ENCODE assay signal across 21 cellular contexts in genomic region chr18:79470547-79470946, GRCh38.
DNase-seq lines count a peak whose midpoint lies in the region; ATAC-seq and TF ChIP-seq lines count a peak whose summit lies in the region.
"Had no signal": no experiment of that assay in that cellular context is flagged by ENCODE, and none has a peak within 500 bp of the region (broad histone marks: within the 10 kb centered on the region; RNA-seq: fewer than 3 reads in every experiment).

No MANE protein-coding gene starts in this region.

- H4K20me1 ChIP-seq in BLaER1 (no peaks in the 10 kb centered on the region), GM23338 (replicated peaks; ENCODE audit: insufficient read depth) (no peaks in the 10 kb centered on the region)

- H3K27me3 Mint-ChIP-seq in GM23338 (ENCODE audit: insufficient read depth, low read depth, poor library complexity): no peaks in the 10 kb centered on the region
- no peaks in the 10 kb centered on the region for H3K27me3 Mint-ChIP-seq in endodermal cell (ENCODE audit: insufficient read depth)
- H3K27me3 Mint-ChIP-seq: CD4-positive, CD25-positive, alpha-beta regulatory T cell had no signal

- ATAC-seq in GM23338: peak; percentile 34
- ATAC-seq in HG03520 (IDR thresholded peaks at IDR 0.05; ENCODE audit: unreplicated experiment): no peak
- ATAC-seq: GM12878, HCT116, K562 had no signal

- no peaks in the 10 kb centered on the region for H3K9me2 ChIP-seq in GM23338 (ENCODE audit: insufficient read depth)

- H3K4me1 Mint-ChIP-seq in GM23338: peaks cover 17% of the 10 kb centered on the region
- H3K4me1 Mint-ChIP-seq in endodermal cell: no peaks in the 10 kb centered on the region

- H3K36me3 Mint-ChIP-seq in GM23338 (ENCODE audit: low read depth) (peaks cover 2% of the 10 kb centered on the region; the same call in 1 of the 3 replicates), endodermal cell (ENCODE audit: low read depth) (peaks cover 37% of the 10 kb centered on the region)

- no peak for DNase-seq in GM23338 (ENCODE audit: low spot score)
- peak; percentile 66 for DNase-seq in endodermal cell
- peak; percentile 32 for DNase-seq in stimulated activated CD8-positive, alpha-beta memory T cell treated with anti-CD3 and anti-CD28 coated beads, Interleukin-4, amount 100 ng/mL, for 48 hours
- no peak for DNase-seq in NK-92 (lab: John Stamatoyannopoulos, UW; ENCODE audit: unreplicated experiment)
- DNase-seq in NCI-H524 (lab: John Stamatoyannopoulos, UW): no peak
- DNase-seq: Caco-2; CD4-positive, CD25-positive, alpha-beta regulatory T cell; GF-D8; GM23248; NCI-H2081; NCI-H2171 treated with DMSO at 0.1 percent for 48 hours; NCI-H446 treated with DMSO at 0.1 percent for 48 hours; NCI-H748 treated with DMSO at 0.1 percent for 48 hours; OCI-M1; SHP77 had no signal

- TF ChIP-seq CTCF in GM23338 (conservative IDR thresholded peaks at IDR 0.05; ENCODE audit: low read depth in 2 of 2) (no peak), endodermal cell (conservative IDR thresholded peaks at IDR 0.05) (no peak)

- H2AFZ ChIP-seq in GM23338: no peak overlapping the region; the same call in 1 of the 2 replicates
- H2AFZ ChIP-seq: GM23248 had no signal

- H3K9me3 Mint-ChIP-seq in GM23338 (no peaks in the 10 kb centered on the region; the same call in 2 of the 3 replicates), endodermal cell (peaks cover 3% of the 10 kb centered on the region)

- no peaks in the 10 kb centered on the region for H3K79me2 ChIP-seq in GM23338 (replicated peaks; ENCODE audit: insufficient read depth)

- WGBS in endodermal cell (ENCODE audit: insufficient coverage in 1 of 2, insufficient read length in 1 of 2), 2 experiments: 70 to 88% methylated on average over 18 to 21 of the region's 21 CpGs

- no peak overlapping the region for H3K27ac ChIP-seq in BLaER1
- no peak overlapping the region for H3K27ac ChIP-seq in GM23338 (ENCODE audit: low read depth)
- H3K27ac ChIP-seq in endodermal cell (ENCODE audit: low read depth, low read length): no peak overlapping the region
- H3K27ac ChIP-seq: GM23248, SK-N-MC had no signal

- 0 out of 2 replicates have a peak overlapping the region, but pooled peaks have one; percentile 10 for H3K9ac ChIP-seq in BLaER1
- no peak overlapping the region for H3K9ac ChIP-seq in endodermal cell (ENCODE audit: extremely low read depth, low read length, poor library complexity, severe bottlenecking)
- H3K9ac ChIP-seq: GM23248 had no signal

- no peak overlapping the region for H3K27ac Mint-ChIP-seq in GM23338
- H3K27ac Mint-ChIP-seq in endodermal cell: peak overlapping the region; percentile 75

- H3K4me1 ChIP-seq in BLaER1: peaks cover 54% of the 10 kb centered on the region
- no peaks in the 10 kb centered on the region for H3K4me1 ChIP-seq in GM23338 (ENCODE audit: insufficient read depth)
- H3K4me1 ChIP-seq in endodermal cell (ENCODE audit: control insufficient read depth, insufficient read depth, low read length): no peaks in the 10 kb centered on the region
- H3K4me1 ChIP-seq: Caco-2 had no signal

- H3K4me2 ChIP-seq in BLaER1 (no peak overlapping the region), GM23338 (no peak overlapping the region)

- H3K9me3 ChIP-seq in BLaER1 (no peaks in the 10 kb centered on the region), endodermal cell (ENCODE audit: control insufficient read depth, low read length) (no peaks in the 10 kb centered on the region)
- H3K9me3 ChIP-seq: Caco-2 had no signal

- H3F3A ChIP-seq in GM23338 (replicated peaks; ENCODE audit: low read depth): no peaks in the 10 kb centered on the region

- H3K4me3 Mint-ChIP-seq in GM23338 (no peak overlapping the region), endodermal cell (no peak overlapping the region)
- H3K4me3 Mint-ChIP-seq: CD4-positive, CD25-positive, alpha-beta regulatory T cell had no signal

- H3K27me3 ChIP-seq in BLaER1 (no peaks in the 10 kb centered on the region; the same call in 1 of the 2 replicates), GM23338 (ENCODE audit: insufficient read depth) (no peaks in the 10 kb centered on the region), endodermal cell (ENCODE audit: control insufficient read depth, insufficient read depth, low read length, poor library complexity, severe bottlenecking) (no peaks in the 10 kb centered on the region)

- peaks cover 69% of the 10 kb centered on the region for H3K36me3 ChIP-seq in BLaER1
- H3K36me3 ChIP-seq in GM23338 (ENCODE audit: insufficient read depth): no peaks in the 10 kb centered on the region
- H3K36me3 ChIP-seq in endodermal cell (ENCODE audit: control insufficient read depth, insufficient read depth, low read length): peaks cover 8% of the 10 kb centered on the region

- no peak overlapping the region for H3K4me3 ChIP-seq in BLaER1
- no peak overlapping the region for H3K4me3 ChIP-seq in GM23338
- no peak overlapping the region for H3K4me3 ChIP-seq in endodermal cell (ENCODE audit: low read length)
- H3K4me3 ChIP-seq: GM12878, GM23248, K562, SK-N-MC had no signal

TF ChIP-seq in GM23338, 12 proteins besides CTCF, POLR2A, EP300 and RAD21 (continues in another document):
- TF ChIP-seq ZNF462 (CRISPR knock-in tag; IDR thresholded peaks at IDR 0.05): no peak
- TF ChIP-seq ZNF114 (CRISPR knock-in tag; IDR thresholded peaks at IDR 0.05): no peak
- TF ChIP-seq EZH2phosphoT487 (IDR thresholded peaks at IDR 0.05; ENCODE audit: unreplicated experiment): no peak
- no peak for TF ChIP-seq NANOG (IDR thresholded peaks at IDR 0.05; ENCODE audit: borderline replicate concordance)
- TF ChIP-seq, protein P1, sequence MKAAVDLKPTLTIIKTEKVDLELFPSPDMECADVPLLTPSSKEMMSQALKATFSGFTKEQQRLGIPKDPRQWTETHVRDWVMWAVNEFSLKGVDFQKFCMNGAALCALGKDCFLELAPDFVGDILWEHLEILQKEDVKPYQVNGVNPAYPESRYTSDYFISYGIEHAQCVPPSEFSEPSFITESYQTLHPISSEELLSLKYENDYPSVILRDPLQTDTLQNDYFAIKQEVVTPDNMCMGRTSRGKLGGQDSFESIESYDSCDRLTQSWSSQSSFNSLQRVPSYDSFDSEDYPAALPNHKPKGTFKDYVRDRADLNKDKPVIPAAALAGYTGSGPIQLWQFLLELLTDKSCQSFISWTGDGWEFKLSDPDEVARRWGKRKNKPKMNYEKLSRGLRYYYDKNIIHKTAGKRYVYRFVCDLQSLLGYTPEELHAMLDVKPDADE (IDR thresholded peaks at IDR 0.05): no peak
- no peak for TF ChIP-seq STAT1 (IDR thresholded peaks at IDR 0.05; ENCODE audit: unreplicated experiment)
- TF ChIP-seq POLR2AphosphoS5 (IDR thresholded peaks at IDR 0.05; ENCODE audit: low read depth): no peak
- no peak for TF ChIP-seq EZH2 (IDR thresholded peaks at IDR 0.05; ENCODE audit: low read depth, unreplicated experiment)

Comparison
In these comparisons a context has a peak if more than half of its experiments do, and no peak if none do; other contexts are left out.
1. DNase-seq: peak in endodermal cell (single experiment) and stimulated activated CD8-positive, alpha-beta memory T cell treated with anti-CD3 and anti-CD28 coated beads, Interleukin-4, amount 100 ng/mL, for 48 hours (single experiment); none in GM23338 (single experiment), NK-92 (single experiment) and NCI-H524 (0 of 2).